ENCODE assay signal across 1 cellular context in the genomic region with DNA sequence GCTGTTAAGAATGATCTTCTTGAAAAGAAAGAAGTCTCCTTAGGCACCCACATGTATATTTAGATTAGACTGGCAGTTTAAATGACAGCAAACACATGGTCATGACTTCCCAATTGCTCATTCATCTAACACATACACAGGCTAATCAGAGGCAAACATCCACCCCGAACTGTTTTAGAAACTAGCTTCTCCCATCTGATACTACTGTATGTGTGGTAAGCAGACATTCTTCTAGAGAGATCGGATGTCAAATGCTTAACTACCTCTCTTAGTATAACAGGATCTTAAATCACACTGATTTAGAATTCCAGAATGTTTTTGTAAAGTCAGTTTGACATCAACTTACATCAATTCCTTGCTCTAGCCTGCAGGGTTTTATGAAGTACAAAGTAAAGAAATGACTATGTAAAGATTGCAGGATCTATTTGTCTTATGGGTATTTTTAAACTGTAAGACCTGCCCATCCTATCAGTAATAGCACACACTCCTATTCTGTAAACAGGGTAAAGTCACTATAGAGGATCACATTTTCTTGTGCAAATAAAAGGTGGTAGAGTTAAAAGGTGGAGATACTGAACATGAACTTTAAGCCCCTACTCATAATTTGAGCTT.
TF ChIP-seq lines count a peak whose summit lies in the region.

No MANE protein-coding gene starts in this region.

TF ChIP-seq in HepG2, 621 proteins besides CTCF, POLR2A, EP300 and RAD21 (continued from another document and continues in another):
- TF ChIP-seq AHDC1 (CRISPR knock-in tag; IDR thresholded peaks at IDR 0.05; ENCODE audit: borderline replicate concordance) (peak; percentile 53; the same call in 1 of the 2 replicates), SMARCC2 (IDR thresholded peaks at IDR 0.05) (no peak), ZNF564 (CRISPR knock-in tag; IDR thresholded peaks at IDR 0.05) (no peak), HNF4G (IDR thresholded peaks at IDR 0.05; ENCODE audit: borderline replicate concordance, low read depth, low read length) (no peak), HNF4G (CRISPR knock-in tag; IDR thresholded peaks at IDR 0.05; ENCODE audit: borderline replicate concordance, low read depth) (no peak), RBFOX2 (IDR thresholded peaks at IDR 0.05; ENCODE audit: low read depth, low read length) (no peak), ZNF431 (CRISPR knock-in tag; IDR thresholded peaks at IDR 0.05; ENCODE audit: borderline replicate concordance, low read depth) (no peak), ONECUT2 (CRISPR knock-in tag; IDR thresholded peaks at IDR 0.05) (no peak), ESRRA (CRISPR knock-in tag; IDR thresholded peaks at IDR 0.05; ENCODE audit: low read depth) (no peak), ZNF326 (CRISPR knock-in tag; IDR thresholded peaks at IDR 0.05; ENCODE audit: borderline replicate concordance) (no peak), SAP130 (CRISPR knock-in tag; IDR thresholded peaks at IDR 0.05; ENCODE audit: low read depth) (peak; percentile 54), TARDBP (CRISPR knock-in tag; IDR thresholded peaks at IDR 0.05) (0 out of 2 replicates have a peak, but pooled peaks have one; percentile 21), ISL2 (CRISPR knock-in tag; IDR thresholded peaks at IDR 0.05) (peak; percentile 85), ZSCAN25 (CRISPR knock-in tag; IDR thresholded peaks at IDR 0.05) (no peak), NR3C1 (CRISPR knock-in tag; IDR thresholded peaks at IDR 0.05) (no peak), SOX6 (IDR thresholded peaks at IDR 0.05) (no peak), SOX6 (CRISPR knock-in tag; IDR thresholded peaks at IDR 0.05) (peak; percentile 53; the same call in 1 of the 2 replicates), KLF6 (CRISPR knock-in tag; IDR thresholded peaks at IDR 0.05) (no peak), ZFP1 (CRISPR knock-in tag; IDR thresholded peaks at IDR 0.05) (no peak), SIX1 (CRISPR knock-in tag; IDR thresholded peaks at IDR 0.05; ENCODE audit: borderline replicate concordance) (peak; percentile 85), SUZ12 (IDR thresholded peaks at IDR 0.05; ENCODE audit: low read depth, low read length) (no peak), SP5 (CRISPR knock-in tag; IDR thresholded peaks at IDR 0.05; ENCODE audit: borderline replicate concordance, low read depth) (peak; percentile 64; the same call in 1 of the 2 replicates), NCOA2 (CRISPR knock-in tag; IDR thresholded peaks at IDR 0.05) (peak; percentile 60), PAXIP1 (CRISPR knock-in tag; conservative IDR thresholded peaks at IDR 0.05) (peak; percentile 59; the same call in 1 of the 2 replicates), E2F2 (CRISPR knock-in tag; IDR thresholded peaks at IDR 0.05; ENCODE audit: borderline replicate concordance) (no peak), TCF7 (IDR thresholded peaks at IDR 0.05; ENCODE audit: low read depth) (peak; percentile 58), NFYC (CRISPR knock-in tag; IDR thresholded peaks at IDR 0.05) (no peak), CEBPG (CRISPR knock-in tag; IDR thresholded peaks at IDR 0.05) (no peak), ZNF713 (CRISPR knock-in tag; IDR thresholded peaks at IDR 0.05) (no peak), ZNF367 (CRISPR knock-in tag; IDR thresholded peaks at IDR 0.05; ENCODE audit: borderline replicate concordance) (no peak), TOE1 (CRISPR knock-in tag; IDR thresholded peaks at IDR 0.05) (no peak), NBN (conservative IDR thresholded peaks at IDR 0.05) (no peak), AKAP8 (CRISPR knock-in tag; IDR thresholded peaks at IDR 0.05) (no peak), NFIC (IDR thresholded peaks at IDR 0.05; ENCODE audit: low read length) (peak; percentile 65; the same call in 1 of the 2 replicates), KLF16 (CRISPR knock-in tag; IDR thresholded peaks at IDR 0.05) (no peak), NR2F6 (IDR thresholded peaks at IDR 0.05) (no peak; the same call in 1 of the 2 replicates), NR2F6 (CRISPR knock-in tag; IDR thresholded peaks at IDR 0.05) (0 out of 2 replicates have a peak, but pooled peaks have one; percentile 25), RARA (CRISPR knock-in tag; IDR thresholded peaks at IDR 0.05) (peak; percentile 80), FIP1L1 (IDR thresholded peaks at IDR 0.05; ENCODE audit: borderline replicate concordance, insufficient read depth, low read depth, low read length) (no peak), TMF1 (CRISPR knock-in tag; IDR thresholded peaks at IDR 0.05; ENCODE audit: low read depth) (no peak), SNAPC2 (CRISPR knock-in tag; IDR thresholded peaks at IDR 0.05) (no peak), AGO2 (optimal IDR thresholded peaks at IDR 0.05; ENCODE audit: low read depth, low read length) (no peak), ZNF432 (CRISPR knock-in tag; IDR thresholded peaks at IDR 0.05; ENCODE audit: borderline replicate concordance) (no peak), HNF4A (CRISPR knock-in tag; IDR thresholded peaks at IDR 0.05) (peak; percentile 64), SMARCE1 (IDR thresholded peaks at IDR 0.05; ENCODE audit: borderline replicate concordance) (no peak), ZNF251 (CRISPR knock-in tag; IDR thresholded peaks at IDR 0.05) (no peak)
- TF ChIP-seq, protein P1, sequence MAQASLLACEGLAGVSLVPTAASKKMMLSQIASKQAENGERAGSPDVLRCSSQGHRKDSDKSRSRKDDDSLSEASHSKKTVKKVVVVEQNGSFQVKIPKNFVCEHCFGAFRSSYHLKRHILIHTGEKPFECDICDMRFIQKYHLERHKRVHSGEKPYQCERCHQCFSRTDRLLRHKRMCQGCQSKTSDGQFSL (CRISPR knock-in tag; IDR thresholded peaks at IDR 0.05): no peak
- TF ChIP-seq, protein P2, sequence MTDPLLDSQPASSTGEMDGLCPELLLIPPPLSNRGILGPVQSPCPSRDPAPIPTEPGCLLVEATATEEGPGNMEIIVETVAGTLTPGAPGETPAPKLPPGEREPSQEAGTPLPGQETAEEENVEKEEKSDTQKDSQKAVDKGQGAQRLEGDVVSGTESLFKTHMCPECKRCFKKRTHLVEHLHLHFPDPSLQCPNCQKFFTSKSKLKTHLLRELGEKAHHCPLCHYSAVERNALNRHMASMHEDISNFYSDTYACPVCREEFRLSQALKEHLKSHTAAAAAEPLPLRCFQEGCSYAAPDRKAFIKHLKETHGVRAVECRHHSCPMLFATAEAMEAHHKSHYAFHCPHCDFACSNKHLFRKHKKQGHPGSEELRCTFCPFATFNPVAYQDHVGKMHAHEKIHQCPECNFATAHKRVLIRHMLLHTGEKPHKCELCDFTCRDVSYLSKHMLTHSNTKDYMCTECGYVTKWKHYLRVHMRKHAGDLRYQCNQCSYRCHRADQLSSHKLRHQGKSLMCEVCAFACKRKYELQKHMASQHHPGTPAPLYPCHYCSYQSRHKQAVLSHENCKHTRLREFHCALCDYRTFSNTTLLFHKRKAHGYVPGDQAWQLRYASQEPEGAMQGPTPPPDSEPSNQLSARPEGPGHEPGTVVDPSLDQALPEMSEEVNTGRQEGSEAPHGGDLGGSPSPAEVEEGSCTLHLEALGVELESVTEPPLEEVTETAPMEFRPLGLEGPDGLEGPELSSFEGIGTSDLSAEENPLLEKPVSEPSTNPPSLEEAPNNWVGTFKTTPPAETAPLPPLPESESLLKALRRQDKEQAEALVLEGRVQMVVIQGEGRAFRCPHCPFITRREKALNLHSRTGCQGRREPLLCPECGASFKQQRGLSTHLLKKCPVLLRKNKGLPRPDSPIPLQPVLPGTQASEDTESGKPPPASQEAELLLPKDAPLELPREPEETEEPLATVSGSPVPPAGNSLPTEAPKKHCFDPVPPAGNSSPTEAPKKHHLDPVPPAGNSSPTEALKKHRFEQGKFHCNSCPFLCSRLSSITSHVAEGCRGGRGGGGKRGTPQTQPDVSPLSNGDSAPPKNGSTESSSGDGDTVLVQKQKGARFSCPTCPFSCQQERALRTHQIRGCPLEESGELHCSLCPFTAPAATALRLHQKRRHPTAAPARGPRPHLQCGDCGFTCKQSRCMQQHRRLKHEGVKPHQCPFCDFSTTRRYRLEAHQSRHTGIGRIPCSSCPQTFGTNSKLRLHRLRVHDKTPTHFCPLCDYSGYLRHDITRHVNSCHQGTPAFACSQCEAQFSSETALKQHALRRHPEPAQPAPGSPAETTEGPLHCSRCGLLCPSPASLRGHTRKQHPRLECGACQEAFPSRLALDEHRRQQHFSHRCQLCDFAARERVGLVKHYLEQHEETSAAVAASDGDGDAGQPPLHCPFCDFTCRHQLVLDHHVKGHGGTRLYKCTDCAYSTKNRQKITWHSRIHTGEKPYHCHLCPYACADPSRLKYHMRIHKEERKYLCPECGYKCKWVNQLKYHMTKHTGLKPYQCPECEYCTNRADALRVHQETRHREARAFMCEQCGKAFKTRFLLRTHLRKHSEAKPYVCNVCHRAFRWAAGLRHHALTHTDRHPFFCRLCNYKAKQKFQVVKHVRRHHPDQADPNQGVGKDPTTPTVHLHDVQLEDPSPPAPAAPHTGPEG (CRISPR knock-in tag; IDR thresholded peaks at IDR 0.05): no peak
- TF ChIP-seq, protein P3, sequence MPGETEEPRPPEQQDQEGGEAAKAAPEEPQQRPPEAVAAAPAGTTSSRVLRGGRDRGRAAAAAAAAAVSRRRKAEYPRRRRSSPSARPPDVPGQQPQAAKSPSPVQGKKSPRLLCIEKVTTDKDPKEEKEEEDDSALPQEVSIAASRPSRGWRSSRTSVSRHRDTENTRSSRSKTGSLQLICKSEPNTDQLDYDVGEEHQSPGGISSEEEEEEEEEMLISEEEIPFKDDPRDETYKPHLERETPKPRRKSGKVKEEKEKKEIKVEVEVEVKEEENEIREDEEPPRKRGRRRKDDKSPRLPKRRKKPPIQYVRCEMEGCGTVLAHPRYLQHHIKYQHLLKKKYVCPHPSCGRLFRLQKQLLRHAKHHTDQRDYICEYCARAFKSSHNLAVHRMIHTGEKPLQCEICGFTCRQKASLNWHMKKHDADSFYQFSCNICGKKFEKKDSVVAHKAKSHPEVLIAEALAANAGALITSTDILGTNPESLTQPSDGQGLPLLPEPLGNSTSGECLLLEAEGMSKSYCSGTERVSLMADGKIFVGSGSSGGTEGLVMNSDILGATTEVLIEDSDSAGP (CRISPR knock-in tag; IDR thresholded peaks at IDR 0.05; ENCODE audit: borderline replicate concordance): no peak
